Comparison of ENCODE assay signal across 8 cellular contexts in genomic region chr3:107697855-107698254, GRCh38.
DNase-seq lines count a peak whose midpoint lies in the region; ATAC-seq and TF ChIP-seq lines count a peak whose summit lies in the region.
"Not testable (repeated sequence)": the region's sequence is repeated elsewhere in the genome, so short reads cannot be mapped to it uniquely, and the experiment has no call there.

No MANE protein-coding gene starts in this region.

- not testable (repeated sequence) for H3K79me2 ChIP-seq in parathyroid adenoma

- H3K4me1 Mint-ChIP-seq in activated T-cell treated with anti-CD3 and anti-CD28 coated beads, Interleukin-2, amount 50 U/mL, for 24 hours (ENCODE audit: low read depth) = peaks cover 32% of the 10 kb centered on the region
- peaks cover 17% of the 10 kb centered on the region for H3K4me1 Mint-ChIP-seq in chondrocyte (ENCODE audit: low read depth)
- H3K4me1 Mint-ChIP-seq in glutamatergic neuron (ENCODE audit: low read depth, unreplicated experiment) = not testable (repeated sequence)

- POLR2A ChIA-PET in Panc1 (lab: Charles Lee) = not testable (repeated sequence)

- TF ChIP-seq POLR2A in lower leg skin (IDR thresholded peaks at IDR 0.05) = not testable (repeated sequence)

- peak; percentile 5 for DNase-seq in GM12865 (ENCODE audit: low read depth)
- DNase-seq in Panc1 (ENCODE audit: low read depth, low spot score); activated T-cell treated with anti-CD3 and anti-CD28 coated beads, Interleukin-2, amount 50 U/mL, for 24 hours; chondrocyte (ENCODE audit: low spot score); glutamatergic neuron; lower leg skin (ENCODE audit: low spot score in 2 of 2): not testable (repeated sequence)

- H3K4me3 ChIP-seq in GM12865 (ENCODE audit: low read depth, low read length) (peak overlapping the region; percentile 51), Panc1 (ENCODE audit: low read depth in 2 of 2, low read length in 2 of 2) (peak overlapping the region; percentile 34 to 55), lower leg skin (ENCODE audit: low read depth, poor library complexity, severe bottlenecking) (peak overlapping the region; percentile 9), thymus (ENCODE audit: low read length) (peak overlapping the region; percentile 32)
- H3K4me3 ChIP-seq in parathyroid adenoma (ENCODE audit: low read depth, low read length) = not testable (repeated sequence)

- not testable (repeated sequence) for H3K9me3 Mint-ChIP-seq in activated T-cell treated with anti-CD3 and anti-CD28 coated beads, Interleukin-2, amount 50 U/mL, for 24 hours; chondrocyte (ENCODE audit: low read depth); glutamatergic neuron (ENCODE audit: unreplicated experiment)

- H3K9me3 ChIP-seq in Panc1 (ENCODE audit: control insufficient read depth, insufficient read depth, low read depth, low read length); parathyroid adenoma (ENCODE audit: control insufficient read depth, low read length); thymus (ENCODE audit: control insufficient read depth): not testable (repeated sequence)

- WGBS in lower leg skin, 2 donors = 60 to 65% methylated on average over 22 to 23 of the region's 23 CpGs
- WGBS in thymus = 69% methylated on average over 23 of the region's 23 CpGs

- not testable (repeated sequence) for H3K27ac ChIP-seq in Panc1 (ENCODE audit: low read length)
- H3K27ac ChIP-seq in parathyroid adenoma (peak overlapping the region; percentile 51), thymus (ENCODE audit: low read depth) (peak overlapping the region; percentile 15)

- peak overlapping the region; percentile 71 for H3K4me3 Mint-ChIP-seq in activated T-cell treated with anti-CD3 and anti-CD28 coated beads, Interleukin-2, amount 50 U/mL, for 24 hours
- H3K4me3 Mint-ChIP-seq in chondrocyte (ENCODE audit: unreplicated experiment) (peak overlapping the region; percentile 76), glutamatergic neuron (ENCODE audit: unreplicated experiment) (peak overlapping the region; percentile 75)

- ATAC-seq in Panc1 = not testable (repeated sequence)

- not testable (repeated sequence) for H3K27me3 ChIP-seq in Panc1 (ENCODE audit: control insufficient read depth, insufficient read depth, low read length); parathyroid adenoma (ENCODE audit: control insufficient read depth, insufficient read depth, low read length); thymus (ENCODE audit: control insufficient read depth, insufficient read depth)

- not testable (repeated sequence) for H3K36me3 Mint-ChIP-seq in activated T-cell treated with anti-CD3 and anti-CD28 coated beads, Interleukin-2, amount 50 U/mL, for 24 hours (ENCODE audit: low read depth); chondrocyte (ENCODE audit: low read depth); glutamatergic neuron (ENCODE audit: unreplicated experiment)

- BruUV-seq in Panc1 (replicated peaks; lab: Mats Ljungman, UMichigan) = not testable (repeated sequence)

- H3K36me3 ChIP-seq in Panc1 (ENCODE audit: control insufficient read depth, insufficient read depth, low read length); parathyroid adenoma (ENCODE audit: control insufficient read depth, insufficient read depth, low read length); thymus (ENCODE audit: control insufficient read depth, insufficient read depth): not testable (repeated sequence)

- not testable (repeated sequence) for TF ChIP-seq CTCF in GM12865 (IDR thresholded peaks at IDR 0.05; ENCODE audit: insufficient read depth, low read depth, low read length, missing control alignments); Panc1 (IDR thresholded peaks at IDR 0.05); chondrocyte (IDR thresholded peaks at IDR 0.05); glutamatergic neuron (IDR thresholded peaks at IDR 0.05; ENCODE audit: partially characterized antibody, unreplicated experiment); lower leg skin (IDR thresholded peaks at IDR 0.05); parathyroid adenoma (IDR thresholded peaks at IDR 0.05)

- in situ Hi-C loops in Panc1 (cut with HindIII; ENCODE audit: low pct_unique_long_range_greater_than_20kb, low sequenced_read_pairs) = not testable (repeated sequence)

- H2AFZ ChIP-seq in parathyroid adenoma = peak overlapping the region; percentile 69

- H3K27me3 Mint-ChIP-seq in activated T-cell treated with anti-CD3 and anti-CD28 coated beads, Interleukin-2, amount 50 U/mL, for 24 hours; chondrocyte (ENCODE audit: low read depth); glutamatergic neuron (ENCODE audit: unreplicated experiment): not testable (repeated sequence)

- CTCF ChIA-PET in Panc1 (lab: Charles Lee) = not testable (repeated sequence)

- H3K27ac Mint-ChIP-seq in activated T-cell treated with anti-CD3 and anti-CD28 coated beads, Interleukin-2, amount 50 U/mL, for 24 hours = peak overlapping the region; percentile 44
- H3K27ac Mint-ChIP-seq in chondrocyte (ENCODE audit: unreplicated experiment) = not testable (repeated sequence)
- H3K27ac Mint-ChIP-seq in glutamatergic neuron (ENCODE audit: unreplicated experiment) = peak overlapping the region; percentile 91

- H3K9ac ChIP-seq in parathyroid adenoma = not testable (repeated sequence)

- H3K4me1 ChIP-seq in Panc1 (ENCODE audit: control insufficient read depth, insufficient read depth, low read length); parathyroid adenoma; thymus (ENCODE audit: control insufficient read depth, insufficient read depth, low read length): not testable (repeated sequence)

- intact Hi-C loops in Panc1 (cut with micrococcal nuclease; ENCODE audit: unreplicated experiment); lower leg skin (cut with DNase I; ENCODE audit: low total_unique reads): not testable (repeated sequence)

- not testable (repeated sequence) for H3K4me2 ChIP-seq in parathyroid adenoma (ENCODE audit: low read length)
